Comparison of ENCODE assay signal across 8 cellular contexts in genomic region chr20:23446505-23446904, GRCh38. TPM values are rescaled to one million over a fixed set of nuclear protein-coding genes. Genes with fewer than 3 reads are reported as not detected.
DNase-seq lines count a peak whose midpoint lies in the region; ATAC-seq, FAIRE-seq and TF ChIP-seq lines count a peak whose summit lies in the region.

No MANE protein-coding gene starts in this region.

- no peak for TF ChIP-seq EP300 in GM12878 (IDR thresholded peaks at IDR 0.05; ENCODE audit: borderline replicate concordance in 1 of 2, control insufficient read depth in 1 of 2, low read depth in 2 of 2, low read length in 2 of 2)

- H3K4me3 Mint-ChIP-seq in activated T-helper 1 cell treated with anti-CD3 and anti-CD28 coated beads, Interleukin-12 subunit alpha, Interleukin-12 subunit beta, Interleukin-2, Interleukin-4 antibody, amounts not matched to agents 30 ng/mL and 10 ng/mL and 1 ng/mL, durations not matched to agents 14 hours and 24 hours and 36 hours, result no peak overlapping the region

- 64% methylated on average over 8 of the region's 8 CpGs for WGBS in GM12878 (ENCODE audit: insufficient coverage, insufficient replicate concordance, low lambda C conversion rate, missing lambda C conversion rate)
- 74 to 79% methylated on average over 8 of the region's 8 CpGs for WGBS in thyroid gland, 2 donors

- TF ChIP-seq POLR2A in GM12878 (IDR thresholded peaks at IDR 0.05; ENCODE audit: low read depth, low read length), result no peak
- TF ChIP-seq POLR2A in thyroid gland (IDR thresholded peaks at IDR 0.05), result no peak

- H3K9me3 ChIP-seq in HAP-1, result no peaks in the 10 kb centered on the region
- no peaks in the 10 kb centered on the region for H3K9me3 ChIP-seq in GM12878 (replicated peaks; ENCODE audit: control insufficient read depth, insufficient read depth, low read length)
- H3K9me3 ChIP-seq in thyroid gland, result no peaks in the 10 kb centered on the region

- no peaks in the 10 kb centered on the region for H3K36me3 Mint-ChIP-seq in activated T-helper 1 cell treated with anti-CD3 and anti-CD28 coated beads, Interleukin-12 subunit alpha, Interleukin-12 subunit beta, Interleukin-2, Interleukin-4 antibody, amounts not matched to agents 30 ng/mL and 10 ng/mL and 1 ng/mL, durations not matched to agents 14 hours and 24 hours and 36 hours (ENCODE audit: low read depth)

- CTCF ChIA-PET in GM12878 (lab: Yijun Ruan, JAX), result interaction anchor here (0.6 to 3.2 kb wide), 19 partner anchors 11 to 755 kb away, joined by 3 to 14 read pairs (median 5); partner anchors contain the start of genes NAPB and NXT1

- no peaks in the 10 kb centered on the region for H3K4me1 ChIP-seq in HAP-1
- peaks cover 3% of the 10 kb centered on the region; the same call in 1 of the 2 replicates for H3K4me1 ChIP-seq in GM12878 (ENCODE audit: control insufficient read depth, insufficient read depth, low read length)
- no peaks in the 10 kb centered on the region for H3K4me1 ChIP-seq in thyroid gland

- DNase-seq in GM06990 (ENCODE audit: extremely low read depth, insufficient read length), result no peak
- DNase-seq in HAP-1 (ENCODE audit: low spot score in 2 of 2), result peak; percentile 14 to 80
- peak; percentile 54 for DNase-seq in NCI-H748 treated with DMSO at 0.1 percent for 48 hours (lab: John Stamatoyannopoulos, UW)
- peak; percentile 11 for DNase-seq in GM12878 (ENCODE audit: low read depth, low spot score)
- DNase-seq in kidney tubule cell (ENCODE audit: low spot score), result peak; percentile 55
- peak; percentile 17 to 46 for DNase-seq in thyroid gland
- no peak for DNase-seq in activated T-helper 1 cell treated with anti-CD3 and anti-CD28 coated beads, Interleukin-12 subunit alpha, Interleukin-12 subunit beta, Interleukin-2, Interleukin-4 antibody, amounts not matched to agents 30 ng/mL and 10 ng/mL and 1 ng/mL, durations not matched to agents 14 hours and 24 hours and 36 hours (ENCODE audit: low spot score)

- FAIRE-seq in GM12878 (lab: Jason Lieb, UNC), result no peak

- BruUV-seq in GM12878 (replicated peaks; lab: Mats Ljungman, UMichigan), result no TSS peak

- peaks cover 10% of the 10 kb centered on the region for H3K4me1 Mint-ChIP-seq in activated T-helper 1 cell treated with anti-CD3 and anti-CD28 coated beads, Interleukin-12 subunit alpha, Interleukin-12 subunit beta, Interleukin-2, Interleukin-4 antibody, amounts not matched to agents 30 ng/mL and 10 ng/mL and 1 ng/mL, durations not matched to agents 14 hours and 24 hours and 36 hours (ENCODE audit: low read depth)

- H3K27ac ChIP-seq in GM12878 (ENCODE audit: control insufficient read depth, insufficient read depth), result no peak overlapping the region
- no peak overlapping the region for H3K27ac ChIP-seq in thyroid gland

- no peak overlapping the region for H3K4me3 ChIP-seq in GM06990 (replicated peaks; ENCODE audit: low read depth, low read length)
- H3K4me3 ChIP-seq in HAP-1, result no peak overlapping the region
- H3K4me3 ChIP-seq in GM12878, result no peak overlapping the region
- no peak overlapping the region for H3K4me3 ChIP-seq in thyroid gland (replicated peaks in 1 of 3)

- H4K20me1 ChIP-seq in GM12878 (ENCODE audit: control insufficient read depth, insufficient read depth), result no peaks in the 10 kb centered on the region

- peak; percentile 84 for ATAC-seq in GM12878
- ATAC-seq in GM19452 (IDR thresholded peaks at IDR 0.05; ENCODE audit: unreplicated experiment), result no peak

- intact Hi-C loops in GM12878 (cut with micrococcal nuclease; ENCODE audit: unreplicated experiment) (no loop called here), thyroid gland (cut with DNase I) (loop anchor here (10.0 kb wide), 1 partner anchor 158 kb away; the partner anchor contains the start of gene CST9)
- intact Hi-C loops in activated T-helper 1 cell treated with anti-CD3 and anti-CD28 coated beads, Interleukin-12 subunit alpha, Interleukin-12 subunit beta, Interleukin-2, Interleukin-4 antibody, amounts not matched to agents 30 ng/mL and 10 ng/mL and 1 ng/mL, durations not matched to agents 14 hours and 24 hours and 36 hours (cut with micrococcal nuclease), result no loop called here

- POLR2A ChIA-PET in GM12878 (lab: Charles Lee), result no interaction called here

- in situ Hi-C loops in HAP-1 (cut with MboI; ENCODE audit: low sequenced_read_pairs) (no loop called here), GM12878 (cut with MboI) (no loop called here)

- H3K4me2 ChIP-seq in GM12878 (ENCODE audit: control insufficient read depth, insufficient read depth), result no peak overlapping the region

- H3K27me3 ChIP-seq in GM06990 (replicated peaks; ENCODE audit: control insufficient read depth, insufficient read depth, low read length) (no peaks in the 10 kb centered on the region), HAP-1 (ENCODE audit: low read depth) (no peaks in the 10 kb centered on the region), GM12878 (replicated peaks in 1 of 2; ENCODE audit: control insufficient read depth in 2 of 2, insufficient read depth in 2 of 2, low read length in 1 of 2) (no peaks in the 10 kb centered on the region), thyroid gland (no peaks in the 10 kb centered on the region)

- H3K79me2 ChIP-seq in GM12878 (ENCODE audit: control insufficient read depth, insufficient read depth, low read length), result no peaks in the 10 kb centered on the region

- SMC1A ChIA-PET in GM12878 (lab: Charles Lee; ENCODE audit: uncharacterized antibody, unreplicated experiment), result interaction anchor here (0.6 to 1.9 kb wide), 6 partner anchors 12 to 107 kb away, joined by 3 to 8 read pairs (median 3); partner anchors contain the start of gene NXT1

- H3K9me3 Mint-ChIP-seq in activated T-helper 1 cell treated with anti-CD3 and anti-CD28 coated beads, Interleukin-12 subunit alpha, Interleukin-12 subunit beta, Interleukin-2, Interleukin-4 antibody, amounts not matched to agents 30 ng/mL and 10 ng/mL and 1 ng/mL, durations not matched to agents 14 hours and 24 hours and 36 hours, result no peaks in the 10 kb centered on the region

- TF ChIP-seq CTCF in GM06990 (IDR thresholded peaks at IDR 0.05; ENCODE audit: insufficient read depth, low read length, poor library complexity, severe bottlenecking) (peak; percentile 75), GM12878 (IDR thresholded peaks at IDR 0.05 in 2 of 3, conservative IDR thresholded peaks at IDR 0.05 in 1 of 3; ENCODE audit: control insufficient read depth in 2 of 3, extremely low read depth in 1 of 3, insufficient read depth in 1 of 3, low read depth in 3 of 3, low read length in 3 of 3) (peak; percentile 53 to 80 (median 61)), thyroid gland (IDR thresholded peaks at IDR 0.05) (peak in 5 of 6 experiments; percentile 26 to 48 (median 33))

- no peak overlapping the region for H3K9ac ChIP-seq in GM12878 (ENCODE audit: control insufficient read depth, insufficient read depth, low read length)

- no peaks in the 10 kb centered on the region for H3K36me3 ChIP-seq in GM06990 (ENCODE audit: control insufficient read depth, insufficient read depth, low read length)
- H3K36me3 ChIP-seq in HAP-1 (replicated peaks), result no peaks in the 10 kb centered on the region
- no peaks in the 10 kb centered on the region for H3K36me3 ChIP-seq in GM12878 (ENCODE audit: control insufficient read depth in 2 of 2, insufficient read depth in 2 of 2, low read length in 1 of 2)
- H3K36me3 ChIP-seq in thyroid gland, result no peaks in the 10 kb centered on the region

- no peak overlapping the region for H3K27ac Mint-ChIP-seq in activated T-helper 1 cell treated with anti-CD3 and anti-CD28 coated beads, Interleukin-12 subunit alpha, Interleukin-12 subunit beta, Interleukin-2, Interleukin-4 antibody, amounts not matched to agents 30 ng/mL and 10 ng/mL and 1 ng/mL, durations not matched to agents 14 hours and 24 hours and 36 hours

- TF ChIP-seq RAD21 in GM12878 (IDR thresholded peaks at IDR 0.05; ENCODE audit: insufficient read depth, low read depth, low read length), result peak; percentile 75

- H2AFZ ChIP-seq in GM12878 (ENCODE audit: control insufficient read depth, low read depth, low read length), result no peak overlapping the region

- RAD21 ChIA-PET in GM12878 (lab: Charles Lee; ENCODE audit: unreplicated experiment), result interaction anchor here (0.7 to 3.1 kb wide), 6 partner anchors 9 to 755 kb away, joined by 3 to 23 read pairs (median 4); partner anchors contain the start of gene NXT1

- H3K27me3 Mint-ChIP-seq in activated T-helper 1 cell treated with anti-CD3 and anti-CD28 coated beads, Interleukin-12 subunit alpha, Interleukin-12 subunit beta, Interleukin-2, Interleukin-4 antibody, amounts not matched to agents 30 ng/mL and 10 ng/mL and 1 ng/mL, durations not matched to agents 14 hours and 24 hours and 36 hours (ENCODE audit: insufficient read depth), result no peaks in the 10 kb centered on the region

RNA-seq across cellular contexts. Expression of gene CST11, which starts 6.2 kb away (rescaled TPM):
- total RNA-seq in GM12878 (2013; cell fraction: nucleolus; rRNA removed), result not detected in 2 replicates
- not detected in 2 replicates for total RNA-seq in GM12878 (2014; rRNA removed)
- not detected in 2 replicates for total RNA-seq in GM12878 (2014; rRNA removed; fragmentation: Illumina TruSeq; extraction: Trizol)
- not detected in 2 replicates for total RNA-seq in GM12878 (2021)
- polyA plus RNA-seq in GM12878 (2011; ENCODE audit: low read depth), result not detected
- polyA plus RNA-seq in GM12878 (2011; rRNA removed), result 0.33 and 0.35 TPM in 2 replicates
- 0.27 and 0.39 TPM in 2 replicates for polyA plus RNA-seq in GM12878 (2011; cell fraction: cytosol; rRNA removed)
- polyA plus RNA-seq in GM12878 (2011; cell fraction: nucleus; rRNA removed), result not detected in 2 replicates
- polyA plus RNA-seq in GM12878 (2012), result not detected in 2 replicates
- not detected in 2 replicates for polyA plus RNA-seq in GM12878 (2014; fragmentation: Illumina TruSeq; extraction: Trizol)
- polyA plus RNA-seq in GM12878 (2014; fragmentation: Nextera tagmentation; extraction: Ambion mirVana), result not detected
- not detected in 2 replicates for polyA plus RNA-seq in GM12878 (2014; rRNA removed)
- not detected for polyA plus RNA-seq in GM12878 (2016; fragmentation: Nextera tagmentation; extraction: Ambion mirVana)
- not detected in 2 replicates for polyA minus RNA-seq in GM12878 (2011; rRNA and poly(A)+ RNA removed)
- polyA minus RNA-seq in GM12878 (2011; cell fraction: cytosol; rRNA and poly(A)+ RNA removed), result not detected in 2 replicates
- polyA minus RNA-seq in GM12878 (2011; cell fraction: nucleus; rRNA and poly(A)+ RNA removed), result not detected in 2 replicates
- total RNA-seq in thyroid gland, result not detected
- not detected in 2 replicates for total RNA-seq in activated T-helper 1 cell treated with anti-CD3 and anti-CD28 coated beads, Interleukin-12 subunit alpha, Interleukin-12 subunit beta, Interleukin-2, Interleukin-4 antibody, amounts not matched to agents 30 ng/mL and 10 ng/mL and 1 ng/mL, durations not matched to agents 14 hours and 24 hours and 36 hours

RNA-seq across cellular contexts. Expression of gene CSTL1, which starts 7.0 kb away (rescaled TPM):
- total RNA-seq in GM12878 (2013; cell fraction: nucleolus; rRNA removed), result not detected in 2 replicates
- total RNA-seq in GM12878 (2014; rRNA removed) (not detected in 2 replicates), GM12878 (2014; rRNA removed; fragmentation: Illumina TruSeq; extraction: Trizol) (not detected in 2 replicates), GM12878 (2021) (not detected in 2 replicates), thyroid gland (not detected)
- polyA plus RNA-seq in GM12878 (2011; ENCODE audit: low read depth), result not detected
- polyA plus RNA-seq in GM12878 (2011; rRNA removed) (not detected in 2 replicates), GM12878 (2014; fragmentation: Illumina TruSeq; extraction: Trizol) (not detected in 2 replicates), GM12878 (2014; fragmentation: Nextera tagmentation; extraction: Ambion mirVana) (not detected), GM12878 (2014; rRNA removed) (not detected in 2 replicates), GM12878 (2016; fragmentation: Nextera tagmentation; extraction: Ambion mirVana) (not detected)
- polyA plus RNA-seq in GM12878 (2011; cell fraction: cytosol; rRNA removed), result not detected in 2 replicates
- not detected in 2 replicates for polyA plus RNA-seq in GM12878 (2011; cell fraction: nucleus; rRNA removed)
- polyA plus RNA-seq in GM12878 (2012), result not detected in 2 replicates
- polyA minus RNA-seq in GM12878 (2011; rRNA and poly(A)+ RNA removed), result not detected in 2 replicates
- not detected in 2 replicates for polyA minus RNA-seq in GM12878 (2011; cell fraction: cytosol; rRNA and poly(A)+ RNA removed)
- polyA minus RNA-seq in GM12878 (2011; cell fraction: nucleus; rRNA and poly(A)+ RNA removed), result not detected in 2 replicates
- not detected in 2 replicates for total RNA-seq in activated T-helper 1 cell treated with anti-CD3 and anti-CD28 coated beads, Interleukin-12 subunit alpha, Interleukin-12 subunit beta, Interleukin-2, Interleukin-4 antibody, amounts not matched to agents 30 ng/mL and 10 ng/mL and 1 ng/mL, durations not matched to agents 14 hours and 24 hours and 36 hours

RNA-seq across cellular contexts. Expression of gene NAPB, which starts 25.2 kb away (rescaled TPM):
- total RNA-seq in GM12878 (2013; cell fraction: nucleolus; rRNA removed), result 84.8 and 86.2 TPM in 2 replicates
- total RNA-seq in GM12878 (2014; rRNA removed) (7.2 and 8.8 TPM in 2 replicates), GM12878 (2014; rRNA removed; fragmentation: Illumina TruSeq; extraction: Trizol) (7.1 and 8.6 TPM in 2 replicates), GM12878 (2021) (6.6 and 8.5 TPM in 2 replicates), thyroid gland (10 to 100 TPM; 22.7 to 32.1 (median 26.9) TPM)
- polyA plus RNA-seq in GM12878 (2011; ENCODE audit: low read depth), result 5.3 TPM
- polyA plus RNA-seq in GM12878 (2011; rRNA removed) (15.9 and 23.1 TPM in 2 replicates), GM12878 (2014; fragmentation: Illumina TruSeq; extraction: Trizol) (8.0 and 10.8 TPM in 2 replicates), GM12878 (2014; fragmentation: Nextera tagmentation; extraction: Ambion mirVana) (1 to 10 TPM; 2.1 to 2.3 TPM), GM12878 (2014; rRNA removed) (9.2 and 10.2 TPM in 2 replicates), GM12878 (2016; fragmentation: Nextera tagmentation; extraction: Ambion mirVana) (1 to 10 TPM; 6.0 to 7.2 TPM)
- polyA plus RNA-seq in GM12878 (2011; cell fraction: cytosol; rRNA removed), result 4.6 and 4.8 TPM in 2 replicates
- 26.9 and 33.7 TPM in 2 replicates for polyA plus RNA-seq in GM12878 (2011; cell fraction: nucleus; rRNA removed)
- polyA plus RNA-seq in GM12878 (2012), result 7.8 and 9.9 TPM in 2 replicates
- 7.1 and 12.4 TPM in 2 replicates for polyA minus RNA-seq in GM12878 (2011; rRNA and poly(A)+ RNA removed)
- 3.9 and 4.6 TPM in 2 replicates for polyA minus RNA-seq in GM12878 (2011; cell fraction: cytosol; rRNA and poly(A)+ RNA removed)
- polyA minus RNA-seq in GM12878 (2011; cell fraction: nucleus; rRNA and poly(A)+ RNA removed), result 14.0 and 16.9 TPM in 2 replicates
- 14.0 and 15.5 TPM in 2 replicates for total RNA-seq in activated T-helper 1 cell treated with anti-CD3 and anti-CD28 coated beads, Interleukin-12 subunit alpha, Interleukin-12 subunit beta, Interleukin-2, Interleukin-4 antibody, amounts not matched to agents 30 ng/mL and 10 ng/mL and 1 ng/mL, durations not matched to agents 14 hours and 24 hours and 36 hours

RNA-seq across cellular contexts. Expression of gene CST8, which starts 44.4 kb away (rescaled TPM):
- total RNA-seq in GM12878 (2013; cell fraction: nucleolus; rRNA removed), result not detected in 2 replicates
- total RNA-seq in GM12878 (2014; rRNA removed) (not detected in 2 replicates), GM12878 (2014; rRNA removed; fragmentation: Illumina TruSeq; extraction: Trizol) (not detected in 2 replicates), GM12878 (2021) (not detected in 2 replicates), thyroid gland (not detected)
- not detected for polyA plus RNA-seq in GM12878 (2011; ENCODE audit: low read depth)
- polyA plus RNA-seq in GM12878 (2011; rRNA removed) (not detected in 2 replicates), GM12878 (2014; fragmentation: Illumina TruSeq; extraction: Trizol) (not detected in 2 replicates), GM12878 (2014; fragmentation: Nextera tagmentation; extraction: Ambion mirVana) (not detected), GM12878 (2014; rRNA removed) (not detected in 2 replicates), GM12878 (2016; fragmentation: Nextera tagmentation; extraction: Ambion mirVana) (not detected)
- not detected in 2 replicates for polyA plus RNA-seq in GM12878 (2011; cell fraction: cytosol; rRNA removed)
- polyA plus RNA-seq in GM12878 (2011; cell fraction: nucleus; rRNA removed), result not detected in 2 replicates
- polyA plus RNA-seq in GM12878 (2012), result not detected in 2 replicates
- not detected in 2 replicates for polyA minus RNA-seq in GM12878 (2011; rRNA and poly(A)+ RNA removed)
- not detected in 2 replicates for polyA minus RNA-seq in GM12878 (2011; cell fraction: cytosol; rRNA and poly(A)+ RNA removed)
- polyA minus RNA-seq in GM12878 (2011; cell fraction: nucleus; rRNA and poly(A)+ RNA removed), result not detected in 2 replicates
- not detected in 2 replicates for total RNA-seq in activated T-helper 1 cell treated with anti-CD3 and anti-CD28 coated beads, Interleukin-12 subunit alpha, Interleukin-12 subunit beta, Interleukin-2, Interleukin-4 antibody, amounts not matched to agents 30 ng/mL and 10 ng/mL and 1 ng/mL, durations not matched to agents 14 hours and 24 hours and 36 hours

Comparison
In these comparisons a context has a peak if more than half of its experiments do, and no peak if none do; other contexts are left out.
1. DNase-seq: peak in HAP-1 (2 of 2), NCI-H748 treated with DMSO at 0.1 percent for 48 hours (single experiment), GM12878 (single experiment), kidney tubule cell (single experiment) and thyroid gland (2 of 2); none in GM06990 (single experiment) and activated T-helper 1 cell treated with anti-CD3 and anti-CD28 coated beads, Interleukin-12 subunit alpha, Interleukin-12 subunit beta, Interleukin-2, Interleukin-4 antibody, amounts not matched to agents 30 ng/mL and 10 ng/mL and 1 ng/mL, durations not matched to agents 14 hours and 24 hours and 36 hours (single experiment).
2. Peak in every context shown above with its lines, with median percentiles within 50 percentile points of each other: CTCF ChIP-seq.